ENCODE assay signal across 10 cellular contexts in the genomic region with DNA sequence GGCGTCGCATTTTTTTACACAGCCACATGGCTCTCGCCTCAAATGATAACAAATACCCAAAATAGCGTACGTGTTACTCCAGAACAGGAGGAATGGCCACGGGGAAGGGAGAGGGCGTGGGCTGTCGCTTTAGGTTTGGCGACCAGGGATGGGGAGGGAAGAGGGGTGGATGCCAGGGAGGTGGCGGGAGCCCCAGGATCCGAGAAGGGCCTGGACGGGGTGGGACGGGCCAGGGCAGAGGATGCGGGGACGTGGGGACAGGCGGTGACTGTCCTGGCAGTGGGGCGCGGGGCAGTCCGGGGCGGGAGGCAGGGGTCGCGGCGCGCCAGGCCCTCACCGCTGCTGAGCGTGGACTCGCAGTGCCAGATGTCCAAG. TPM values are rescaled to one million over a fixed set of nuclear protein-coding genes. Genes with fewer than 3 reads are reported as not detected.
DNase-seq lines count a peak whose midpoint lies in the region; ATAC-seq and TF ChIP-seq lines count a peak whose summit lies in the region.
"Had no signal": no experiment of that assay in that cellular context is flagged by ENCODE, and none has a peak within 500 bp of the region (broad histone marks: within the 10 kb centered on the region; RNA-seq: fewer than 3 reads in every experiment).

No MANE protein-coding gene starts in this region.

- peaks cover 0 to 8% of the 10 kb centered on the region in 2 donors for H3K9me3 Mint-ChIP-seq in natural killer cell
- H3K9me3 Mint-ChIP-seq: activated CD8-positive, alpha-beta T cell treated with anti-CD3 and anti-CD28 coated beads for 36 hours had no signal

- peaks cover 8 to 32% of the 10 kb centered on the region in 2 donors for H3K27me3 Mint-ChIP-seq in natural killer cell (ENCODE audit: low read depth in 2 of 2)

- no peaks in the 10 kb centered on the region for H3K9me3 ChIP-seq in RWPE2 (ENCODE audit: severe bottlenecking)
- no peaks in the 10 kb centered on the region for H3K9me3 ChIP-seq in neuron (ENCODE audit: low read length)

- no peak for DNase-seq in AG10803 (ENCODE audit: low read depth)
- DNase-seq in RWPE2 (ENCODE audit: low spot score), result no peak
- no peak for DNase-seq in fibroblast of pulmonary artery (ENCODE audit: low read depth)
- DNase-seq in NCI-H2227 treated with DMSO at 0.1 percent for 48 hours (lab: John Stamatoyannopoulos, UW), result no peak
- DNase-seq in stimulated activated CD4-positive, alpha-beta T cell treated with anti-CD3 and anti-CD28 coated beads, Interleukin-4, amount 100 ng/mL, for 24 hours, result no peak
- no peak for DNase-seq in natural killer cell
- DNase-seq in NCI-H187 treated with DMSO at 0.1 percent for 48 hours (lab: John Stamatoyannopoulos, UW), result no peak
- DNase-seq: activated CD8-positive, alpha-beta T cell treated with anti-CD3 and anti-CD28 coated beads for 36 hours; DND-41 had no signal

- intact Hi-C loops in natural killer cell (cut with micrococcal nuclease), result no loop called here

- H3K4me1 ChIP-seq in RWPE2 (ENCODE audit: insufficient read depth, poor library complexity, severe bottlenecking) (no peaks in the 10 kb centered on the region), neuron (ENCODE audit: insufficient read depth, low read length) (peaks cover 36% of the 10 kb centered on the region)

- H3K4me3 ChIP-seq in AG10803 (ENCODE audit: low read length), result peak overlapping the region; percentile 80
- H3K4me3 ChIP-seq in RWPE2 (ENCODE audit: severe bottlenecking), result peak overlapping the region; percentile 32
- peak overlapping the region; percentile 59 for H3K4me3 ChIP-seq in fibroblast of pulmonary artery (replicated peaks; ENCODE audit: low read depth, low read length)
- H3K4me3 ChIP-seq in neuron (ENCODE audit: low read length), result peak overlapping the region; percentile 97

- TF ChIP-seq CTCF in AG10803 (conservative IDR thresholded peaks at IDR 0.05; ENCODE audit: low read length) (no peak), RWPE2 (IDR thresholded peaks at IDR 0.05; ENCODE audit: poor library complexity, severe bottlenecking) (no peak), fibroblast of pulmonary artery (IDR thresholded peaks at IDR 0.05; ENCODE audit: low read length, missing control alignments) (no peak), natural killer cell (IDR thresholded peaks at IDR 0.05) (no peak)

- peaks cover 21% of the 10 kb centered on the region for H3K27me3 ChIP-seq in RWPE2 (ENCODE audit: insufficient read depth, poor library complexity, severe bottlenecking)
- H3K27me3 ChIP-seq in neuron (ENCODE audit: insufficient read depth, low read length), result no peaks in the 10 kb centered on the region

- H3K36me3 Mint-ChIP-seq in natural killer cell, result peaks cover 20% of the 10 kb centered on the region

- H3K36me3 ChIP-seq in RWPE2 (ENCODE audit: low read depth) (no peaks in the 10 kb centered on the region), neuron (ENCODE audit: insufficient read depth, low read length) (no peaks in the 10 kb centered on the region)

- no peak for ATAC-seq in RWPE2 (ENCODE audit: low read depth)
- no peak for ATAC-seq in natural killer cell
- ATAC-seq: activated CD8-positive, alpha-beta T cell treated with anti-CD3 and anti-CD28 coated beads for 36 hours had no signal

- no peak overlapping the region for H3K4me3 Mint-ChIP-seq in natural killer cell
- H3K4me3 Mint-ChIP-seq: activated CD8-positive, alpha-beta T cell treated with anti-CD3 and anti-CD28 coated beads for 36 hours had no signal

- H3K27ac Mint-ChIP-seq in natural killer cell, result no peak overlapping the region
- H3K27ac Mint-ChIP-seq: activated CD8-positive, alpha-beta T cell treated with anti-CD3 and anti-CD28 coated beads for 36 hours had no signal

- no peaks in the 10 kb centered on the region for H3K4me1 Mint-ChIP-seq in natural killer cell

- no peak overlapping the region for H3K27ac ChIP-seq in RWPE2 (ENCODE audit: poor library complexity, severe bottlenecking)

- no peak overlapping the region for H2AFZ ChIP-seq in neuron (ENCODE audit: low read depth, low read length)

RNA-seq across cellular contexts. Expression of a gene that starts 0.6 kb away (rescaled TPM):
- not detected for total RNA-seq in natural killer cell
- total RNA-seq: activated CD8-positive, alpha-beta T cell treated with anti-CD3 and anti-CD28 coated beads for 36 hours had no signal

Comparison
In these comparisons a context has a peak if more than half of its experiments do, and no peak if none do; other contexts are left out.
1. H3K4me3 ChIP-seq: peak in every context shown above with its lines; median percentile 97 in neuron; 80 in AG10803; 59 in fibroblast of pulmonary artery; 32 in RWPE2.